Comparison of ENCODE assay signal across 1 cellular context in the genomic region with DNA sequence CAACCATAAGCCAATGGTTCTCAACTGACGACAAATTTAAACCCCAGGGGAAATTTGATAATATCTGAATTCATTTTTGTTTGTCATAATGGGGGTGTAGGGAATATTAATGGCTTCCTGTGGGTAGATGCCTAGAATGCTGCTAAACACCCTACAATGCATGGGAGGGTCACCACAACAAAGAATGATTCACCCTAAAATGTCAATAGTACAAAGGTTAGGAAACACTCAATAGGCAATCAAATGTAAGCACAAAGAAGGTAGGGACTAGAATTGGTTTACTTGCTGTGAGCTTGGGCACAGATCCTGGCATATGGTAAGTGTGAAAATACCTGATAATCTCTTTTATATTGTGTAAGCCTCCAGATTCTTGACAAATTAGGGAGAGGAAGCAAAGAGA.
A peak's percentile ranks its signal among the peaks of the same experiment; 100 is the strongest.
TF ChIP-seq lines count a peak whose summit lies in the region.

No MANE protein-coding gene starts in this region.

TF ChIP-seq in HepG2, 621 proteins besides CTCF, POLR2A, EP300 and RAD21 (continued from another document and continues in another):
- TF ChIP-seq, protein P1, sequence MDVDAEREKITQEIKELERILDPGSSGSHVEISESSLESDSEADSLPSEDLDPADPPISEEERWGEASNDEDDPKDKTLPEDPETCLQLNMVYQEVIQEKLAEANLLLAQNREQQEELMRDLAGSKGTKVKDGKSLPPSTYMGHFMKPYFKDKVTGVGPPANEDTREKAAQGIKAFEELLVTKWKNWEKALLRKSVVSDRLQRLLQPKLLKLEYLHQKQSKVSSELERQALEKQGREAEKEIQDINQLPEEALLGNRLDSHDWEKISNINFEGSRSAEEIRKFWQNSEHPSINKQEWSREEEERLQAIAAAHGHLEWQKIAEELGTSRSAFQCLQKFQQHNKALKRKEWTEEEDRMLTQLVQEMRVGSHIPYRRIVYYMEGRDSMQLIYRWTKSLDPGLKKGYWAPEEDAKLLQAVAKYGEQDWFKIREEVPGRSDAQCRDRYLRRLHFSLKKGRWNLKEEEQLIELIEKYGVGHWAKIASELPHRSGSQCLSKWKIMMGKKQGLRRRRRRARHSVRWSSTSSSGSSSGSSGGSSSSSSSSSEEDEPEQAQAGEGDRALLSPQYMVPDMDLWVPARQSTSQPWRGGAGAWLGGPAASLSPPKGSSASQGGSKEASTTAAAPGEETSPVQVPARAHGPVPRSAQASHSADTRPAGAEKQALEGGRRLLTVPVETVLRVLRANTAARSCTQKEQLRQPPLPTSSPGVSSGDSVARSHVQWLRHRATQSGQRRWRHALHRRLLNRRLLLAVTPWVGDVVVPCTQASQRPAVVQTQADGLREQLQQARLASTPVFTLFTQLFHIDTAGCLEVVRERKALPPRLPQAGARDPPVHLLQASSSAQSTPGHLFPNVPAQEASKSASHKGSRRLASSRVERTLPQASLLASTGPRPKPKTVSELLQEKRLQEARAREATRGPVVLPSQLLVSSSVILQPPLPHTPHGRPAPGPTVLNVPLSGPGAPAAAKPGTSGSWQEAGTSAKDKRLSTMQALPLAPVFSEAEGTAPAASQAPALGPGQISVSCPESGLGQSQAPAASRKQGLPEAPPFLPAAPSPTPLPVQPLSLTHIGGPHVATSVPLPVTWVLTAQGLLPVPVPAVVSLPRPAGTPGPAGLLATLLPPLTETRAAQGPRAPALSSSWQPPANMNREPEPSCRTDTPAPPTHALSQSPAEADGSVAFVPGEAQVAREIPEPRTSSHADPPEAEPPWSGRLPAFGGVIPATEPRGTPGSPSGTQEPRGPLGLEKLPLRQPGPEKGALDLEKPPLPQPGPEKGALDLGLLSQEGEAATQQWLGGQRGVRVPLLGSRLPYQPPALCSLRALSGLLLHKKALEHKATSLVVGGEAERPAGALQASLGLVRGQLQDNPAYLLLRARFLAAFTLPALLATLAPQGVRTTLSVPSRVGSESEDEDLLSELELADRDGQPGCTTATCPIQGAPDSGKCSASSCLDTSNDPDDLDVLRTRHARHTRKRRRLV (CRISPR knock-in tag; IDR thresholded peaks at IDR 0.05), result no peak
- TF ChIP-seq, protein P2, sequence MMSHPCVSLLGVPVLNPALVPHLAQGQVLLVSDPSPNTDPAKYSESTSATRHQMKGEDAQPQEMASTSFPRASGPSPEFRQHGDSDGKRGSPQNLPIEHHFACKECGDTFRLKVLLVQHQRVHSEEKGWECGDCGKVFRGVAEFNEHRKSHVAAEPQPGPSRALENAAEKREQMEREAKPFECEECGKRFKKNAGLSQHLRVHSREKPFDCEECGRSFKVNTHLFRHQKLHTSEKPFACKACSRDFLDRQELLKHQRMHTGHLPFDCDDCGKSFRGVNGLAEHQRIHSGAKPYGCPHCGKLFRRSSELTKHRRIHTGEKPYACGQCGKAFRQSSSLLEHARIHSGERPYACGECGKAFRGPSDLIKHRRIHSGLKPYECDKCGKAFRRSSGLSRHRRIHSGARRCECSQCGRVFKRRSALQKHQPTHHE (CRISPR knock-in tag; IDR thresholded peaks at IDR 0.05; ENCODE audit: borderline replicate concordance), result no peak
- TF ChIP-seq, protein P3, sequence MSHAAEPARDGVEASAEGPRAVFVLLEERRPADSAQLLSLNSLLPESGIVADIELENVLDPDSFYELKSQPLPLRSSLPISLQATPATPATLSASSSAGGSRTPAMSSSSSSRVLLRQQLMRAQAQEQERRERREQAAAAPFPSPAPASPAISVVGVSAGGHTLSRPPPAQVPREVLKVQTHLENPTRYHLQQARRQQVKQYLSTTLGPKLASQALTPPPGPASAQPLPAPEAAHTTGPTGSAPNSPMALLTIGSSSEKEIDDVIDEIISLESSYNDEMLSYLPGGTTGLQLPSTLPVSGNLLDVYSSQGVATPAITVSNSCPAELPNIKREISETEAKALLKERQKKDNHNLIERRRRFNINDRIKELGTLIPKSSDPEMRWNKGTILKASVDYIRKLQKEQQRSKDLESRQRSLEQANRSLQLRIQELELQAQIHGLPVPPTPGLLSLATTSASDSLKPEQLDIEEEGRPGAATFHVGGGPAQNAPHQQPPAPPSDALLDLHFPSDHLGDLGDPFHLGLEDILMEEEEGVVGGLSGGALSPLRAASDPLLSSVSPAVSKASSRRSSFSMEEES (CRISPR knock-in tag; IDR thresholded peaks at IDR 0.05), result no peak
- TF ChIP-seq BHLHE40 (IDR thresholded peaks at IDR 0.05; ENCODE audit: low read length), result no peak
- no peak for TF ChIP-seq HOXD1 (CRISPR knock-in tag; IDR thresholded peaks at IDR 0.05)
- TF ChIP-seq ZNF850 (CRISPR knock-in tag; conservative IDR thresholded peaks at IDR 0.05), result no peak
- TF ChIP-seq, protein P4, sequence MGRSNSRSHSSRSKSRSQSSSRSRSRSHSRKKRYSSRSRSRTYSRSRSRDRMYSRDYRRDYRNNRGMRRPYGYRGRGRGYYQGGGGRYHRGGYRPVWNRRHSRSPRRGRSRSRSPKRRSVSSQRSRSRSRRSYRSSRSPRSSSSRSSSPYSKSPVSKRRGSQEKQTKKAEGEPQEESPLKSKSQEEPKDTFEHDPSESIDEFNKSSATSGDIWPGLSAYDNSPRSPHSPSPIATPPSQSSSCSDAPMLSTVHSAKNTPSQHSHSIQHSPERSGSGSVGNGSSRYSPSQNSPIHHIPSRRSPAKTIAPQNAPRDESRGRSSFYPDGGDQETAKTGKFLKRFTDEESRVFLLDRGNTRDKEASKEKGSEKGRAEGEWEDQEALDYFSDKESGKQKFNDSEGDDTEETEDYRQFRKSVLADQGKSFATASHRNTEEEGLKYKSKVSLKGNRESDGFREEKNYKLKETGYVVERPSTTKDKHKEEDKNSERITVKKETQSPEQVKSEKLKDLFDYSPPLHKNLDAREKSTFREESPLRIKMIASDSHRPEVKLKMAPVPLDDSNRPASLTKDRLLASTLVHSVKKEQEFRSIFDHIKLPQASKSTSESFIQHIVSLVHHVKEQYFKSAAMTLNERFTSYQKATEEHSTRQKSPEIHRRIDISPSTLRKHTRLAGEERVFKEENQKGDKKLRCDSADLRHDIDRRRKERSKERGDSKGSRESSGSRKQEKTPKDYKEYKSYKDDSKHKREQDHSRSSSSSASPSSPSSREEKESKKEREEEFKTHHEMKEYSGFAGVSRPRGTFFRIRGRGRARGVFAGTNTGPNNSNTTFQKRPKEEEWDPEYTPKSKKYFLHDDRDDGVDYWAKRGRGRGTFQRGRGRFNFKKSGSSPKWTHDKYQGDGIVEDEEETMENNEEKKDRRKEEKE (IDR thresholded peaks at IDR 0.05), result no peak
- TF ChIP-seq, protein P5, sequence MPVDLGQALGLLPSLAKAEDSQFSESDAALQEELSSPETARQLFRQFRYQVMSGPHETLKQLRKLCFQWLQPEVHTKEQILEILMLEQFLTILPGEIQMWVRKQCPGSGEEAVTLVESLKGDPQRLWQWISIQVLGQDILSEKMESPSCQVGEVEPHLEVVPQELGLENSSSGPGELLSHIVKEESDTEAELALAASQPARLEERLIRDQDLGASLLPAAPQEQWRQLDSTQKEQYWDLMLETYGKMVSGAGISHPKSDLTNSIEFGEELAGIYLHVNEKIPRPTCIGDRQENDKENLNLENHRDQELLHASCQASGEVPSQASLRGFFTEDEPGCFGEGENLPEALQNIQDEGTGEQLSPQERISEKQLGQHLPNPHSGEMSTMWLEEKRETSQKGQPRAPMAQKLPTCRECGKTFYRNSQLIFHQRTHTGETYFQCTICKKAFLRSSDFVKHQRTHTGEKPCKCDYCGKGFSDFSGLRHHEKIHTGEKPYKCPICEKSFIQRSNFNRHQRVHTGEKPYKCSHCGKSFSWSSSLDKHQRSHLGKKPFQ (CRISPR knock-in tag; IDR thresholded peaks at IDR 0.05; ENCODE audit: insufficient replicate concordance), result no peak
- no peak for TF ChIP-seq CENPX (CRISPR knock-in tag; IDR thresholded peaks at IDR 0.05)
- TF ChIP-seq ZNF496 (CRISPR knock-in tag; IDR thresholded peaks at IDR 0.05; ENCODE audit: insufficient replicate concordance), result no peak
- TF ChIP-seq ZNF552 (CRISPR knock-in tag; IDR thresholded peaks at IDR 0.05; ENCODE audit: borderline replicate concordance), result no peak
- no peak for TF ChIP-seq ERF (CRISPR knock-in tag; IDR thresholded peaks at IDR 0.05)
- no peak for TF ChIP-seq ZNF550 (CRISPR knock-in tag; IDR thresholded peaks at IDR 0.05; ENCODE audit: borderline replicate concordance)
- TF ChIP-seq MED1 (CRISPR knock-in tag; IDR thresholded peaks at IDR 0.05), result no peak
- TF ChIP-seq, protein P6, sequence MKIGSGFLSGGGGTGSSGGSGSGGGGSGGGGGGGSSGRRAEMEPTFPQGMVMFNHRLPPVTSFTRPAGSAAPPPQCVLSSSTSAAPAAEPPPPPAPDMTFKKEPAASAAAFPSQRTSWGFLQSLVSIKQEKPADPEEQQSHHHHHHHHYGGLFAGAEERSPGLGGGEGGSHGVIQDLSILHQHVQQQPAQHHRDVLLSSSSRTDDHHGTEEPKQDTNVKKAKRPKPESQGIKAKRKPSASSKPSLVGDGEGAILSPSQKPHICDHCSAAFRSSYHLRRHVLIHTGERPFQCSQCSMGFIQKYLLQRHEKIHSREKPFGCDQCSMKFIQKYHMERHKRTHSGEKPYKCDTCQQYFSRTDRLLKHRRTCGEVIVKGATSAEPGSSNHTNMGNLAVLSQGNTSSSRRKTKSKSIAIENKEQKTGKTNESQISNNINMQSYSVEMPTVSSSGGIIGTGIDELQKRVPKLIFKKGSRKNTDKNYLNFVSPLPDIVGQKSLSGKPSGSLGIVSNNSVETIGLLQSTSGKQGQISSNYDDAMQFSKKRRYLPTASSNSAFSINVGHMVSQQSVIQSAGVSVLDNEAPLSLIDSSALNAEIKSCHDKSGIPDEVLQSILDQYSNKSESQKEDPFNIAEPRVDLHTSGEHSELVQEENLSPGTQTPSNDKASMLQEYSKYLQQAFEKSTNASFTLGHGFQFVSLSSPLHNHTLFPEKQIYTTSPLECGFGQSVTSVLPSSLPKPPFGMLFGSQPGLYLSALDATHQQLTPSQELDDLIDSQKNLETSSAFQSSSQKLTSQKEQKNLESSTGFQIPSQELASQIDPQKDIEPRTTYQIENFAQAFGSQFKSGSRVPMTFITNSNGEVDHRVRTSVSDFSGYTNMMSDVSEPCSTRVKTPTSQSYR (CRISPR knock-in tag; IDR thresholded peaks at IDR 0.05; ENCODE audit: borderline replicate concordance), result no peak
- no peak for TF ChIP-seq ZFP36 (IDR thresholded peaks at IDR 0.05; ENCODE audit: borderline replicate concordance, low read depth, low read length, partially characterized antibody)
- no peak for TF ChIP-seq MAF1 (CRISPR knock-in tag; IDR thresholded peaks at IDR 0.05; ENCODE audit: borderline replicate concordance)
- TF ChIP-seq TEAD2 (CRISPR knock-in tag; IDR thresholded peaks at IDR 0.05), result no peak
- 0 out of 2 replicates have a peak, but pooled peaks have one; percentile 29 for TF ChIP-seq POGZ (CRISPR knock-in tag; IDR thresholded peaks at IDR 0.05)
- TF ChIP-seq, protein P7, sequence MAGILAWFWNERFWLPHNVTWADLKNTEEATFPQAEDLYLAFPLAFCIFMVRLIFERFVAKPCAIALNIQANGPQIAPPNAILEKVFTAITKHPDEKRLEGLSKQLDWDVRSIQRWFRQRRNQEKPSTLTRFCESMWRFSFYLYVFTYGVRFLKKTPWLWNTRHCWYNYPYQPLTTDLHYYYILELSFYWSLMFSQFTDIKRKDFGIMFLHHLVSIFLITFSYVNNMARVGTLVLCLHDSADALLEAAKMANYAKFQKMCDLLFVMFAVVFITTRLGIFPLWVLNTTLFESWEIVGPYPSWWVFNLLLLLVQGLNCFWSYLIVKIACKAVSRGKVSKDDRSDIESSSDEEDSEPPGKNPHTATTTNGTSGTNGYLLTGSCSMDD (CRISPR knock-in tag; IDR thresholded peaks at IDR 0.05), result no peak
- no peak for TF ChIP-seq TCF12 (IDR thresholded peaks at IDR 0.05)
- TF ChIP-seq TCF12 (CRISPR knock-in tag; IDR thresholded peaks at IDR 0.05), result no peak
- no peak for TF ChIP-seq SP1 (IDR thresholded peaks at IDR 0.05)
- no peak for TF ChIP-seq SP1 (CRISPR knock-in tag; IDR thresholded peaks at IDR 0.05)
- no peak for TF ChIP-seq PCBP1 (IDR thresholded peaks at IDR 0.05; ENCODE audit: borderline replicate concordance, low read depth, low read length)
- no peak for TF ChIP-seq ZBTB7A (CRISPR knock-in tag; IDR thresholded peaks at IDR 0.05)
- 0 out of 2 replicates have a peak, but pooled peaks have one; percentile 43 for TF ChIP-seq CBFB (CRISPR knock-in tag; IDR thresholded peaks at IDR 0.05)
- TF ChIP-seq ZNF253 (CRISPR knock-in tag; IDR thresholded peaks at IDR 0.05; ENCODE audit: borderline replicate concordance), result no peak
- no peak for TF ChIP-seq ZNF3 (CRISPR knock-in tag; IDR thresholded peaks at IDR 0.05)
- TF ChIP-seq PAWR (CRISPR knock-in tag; IDR thresholded peaks at IDR 0.05; ENCODE audit: borderline replicate concordance), result no peak
- no peak for TF ChIP-seq NFYC (CRISPR knock-in tag; IDR thresholded peaks at IDR 0.05)
- TF ChIP-seq, protein P8, sequence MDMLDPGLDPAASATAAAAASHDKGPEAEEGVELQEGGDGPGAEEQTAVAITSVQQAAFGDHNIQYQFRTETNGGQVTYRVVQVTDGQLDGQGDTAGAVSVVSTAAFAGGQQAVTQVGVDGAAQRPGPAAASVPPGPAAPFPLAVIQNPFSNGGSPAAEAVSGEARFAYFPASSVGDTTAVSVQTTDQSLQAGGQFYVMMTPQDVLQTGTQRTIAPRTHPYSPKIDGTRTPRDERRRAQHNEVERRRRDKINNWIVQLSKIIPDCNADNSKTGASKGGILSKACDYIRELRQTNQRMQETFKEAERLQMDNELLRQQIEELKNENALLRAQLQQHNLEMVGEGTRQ (IDR thresholded peaks at IDR 0.05; ENCODE audit: low read depth, low read length), result no peak
- TF ChIP-seq, protein P8 (CRISPR knock-in tag; IDR thresholded peaks at IDR 0.05; ENCODE audit: borderline replicate concordance), result no peak
- TF ChIP-seq, protein P9, sequence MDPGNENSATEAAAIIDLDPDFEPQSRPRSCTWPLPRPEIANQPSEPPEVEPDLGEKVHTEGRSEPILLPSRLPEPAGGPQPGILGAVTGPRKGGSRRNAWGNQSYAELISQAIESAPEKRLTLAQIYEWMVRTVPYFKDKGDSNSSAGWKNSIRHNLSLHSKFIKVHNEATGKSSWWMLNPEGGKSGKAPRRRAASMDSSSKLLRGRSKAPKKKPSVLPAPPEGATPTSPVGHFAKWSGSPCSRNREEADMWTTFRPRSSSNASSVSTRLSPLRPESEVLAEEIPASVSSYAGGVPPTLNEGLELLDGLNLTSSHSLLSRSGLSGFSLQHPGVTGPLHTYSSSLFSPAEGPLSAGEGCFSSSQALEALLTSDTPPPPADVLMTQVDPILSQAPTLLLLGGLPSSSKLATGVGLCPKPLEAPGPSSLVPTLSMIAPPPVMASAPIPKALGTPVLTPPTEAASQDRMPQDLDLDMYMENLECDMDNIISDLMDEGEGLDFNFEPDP (CRISPR knock-in tag; conservative IDR thresholded peaks at IDR 0.05), result no peak
- TF ChIP-seq, protein P10, sequence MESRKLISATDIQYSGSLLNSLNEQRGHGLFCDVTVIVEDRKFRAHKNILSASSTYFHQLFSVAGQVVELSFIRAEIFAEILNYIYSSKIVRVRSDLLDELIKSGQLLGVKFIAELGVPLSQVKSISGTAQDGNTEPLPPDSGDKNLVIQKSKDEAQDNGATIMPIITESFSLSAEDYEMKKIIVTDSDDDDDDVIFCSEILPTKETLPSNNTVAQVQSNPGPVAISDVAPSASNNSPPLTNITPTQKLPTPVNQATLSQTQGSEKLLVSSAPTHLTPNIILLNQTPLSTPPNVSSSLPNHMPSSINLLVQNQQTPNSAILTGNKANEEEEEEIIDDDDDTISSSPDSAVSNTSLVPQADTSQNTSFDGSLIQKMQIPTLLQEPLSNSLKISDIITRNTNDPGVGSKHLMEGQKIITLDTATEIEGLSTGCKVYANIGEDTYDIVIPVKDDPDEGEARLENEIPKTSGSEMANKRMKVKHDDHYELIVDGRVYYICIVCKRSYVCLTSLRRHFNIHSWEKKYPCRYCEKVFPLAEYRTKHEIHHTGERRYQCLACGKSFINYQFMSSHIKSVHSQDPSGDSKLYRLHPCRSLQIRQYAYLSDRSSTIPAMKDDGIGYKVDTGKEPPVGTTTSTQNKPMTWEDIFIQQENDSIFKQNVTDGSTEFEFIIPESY (CRISPR knock-in tag; IDR thresholded peaks at IDR 0.05), result no peak
